In the genomic region with DNA sequence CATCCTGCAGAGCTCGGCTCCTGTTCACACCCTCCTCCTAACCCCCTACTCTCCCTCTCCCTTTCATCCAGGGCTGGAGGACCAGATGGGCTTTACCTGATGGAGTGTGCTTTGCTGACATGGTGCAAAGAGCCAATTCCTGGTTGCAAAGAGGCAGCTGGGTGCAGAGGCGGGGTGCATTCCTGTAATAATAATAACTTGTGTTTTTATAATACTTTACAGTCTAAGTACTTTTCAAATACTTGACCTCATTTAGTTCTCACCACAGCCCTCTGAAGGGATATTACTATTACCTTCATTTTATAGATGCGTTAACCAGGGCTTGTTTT, we compare ENCODE assay signal across 1 cellular context.
TF ChIP-seq lines count a peak whose summit lies in the region.

No MANE protein-coding gene starts in this region.

TF ChIP-seq in WTC11, 78 proteins besides CTCF, POLR2A, EP300 and RAD21 (continued from another document):
- TF ChIP-seq TEAD4 (CRISPR knock-in tag; IDR thresholded peaks at IDR 0.05): no peak
- TF ChIP-seq NR3C1 (CRISPR knock-in tag; conservative IDR thresholded peaks at IDR 0.05; ENCODE audit: low read depth): no peak
- no peak for TF ChIP-seq ELF4 (CRISPR knock-in tag; IDR thresholded peaks at IDR 0.05; ENCODE audit: low read depth)
- TF ChIP-seq SMAD4 (CRISPR knock-in tag; IDR thresholded peaks at IDR 0.05): no peak
- no peak for TF ChIP-seq ZNF121 (CRISPR knock-in tag; IDR thresholded peaks at IDR 0.05)
- TF ChIP-seq E2F1 (CRISPR knock-in tag; IDR thresholded peaks at IDR 0.05): no peak
- TF ChIP-seq ZNF423 (CRISPR knock-in tag; IDR thresholded peaks at IDR 0.05): no peak
- no peak for TF ChIP-seq JUN (CRISPR knock-in tag; IDR thresholded peaks at IDR 0.05)
- TF ChIP-seq, protein P1, sequence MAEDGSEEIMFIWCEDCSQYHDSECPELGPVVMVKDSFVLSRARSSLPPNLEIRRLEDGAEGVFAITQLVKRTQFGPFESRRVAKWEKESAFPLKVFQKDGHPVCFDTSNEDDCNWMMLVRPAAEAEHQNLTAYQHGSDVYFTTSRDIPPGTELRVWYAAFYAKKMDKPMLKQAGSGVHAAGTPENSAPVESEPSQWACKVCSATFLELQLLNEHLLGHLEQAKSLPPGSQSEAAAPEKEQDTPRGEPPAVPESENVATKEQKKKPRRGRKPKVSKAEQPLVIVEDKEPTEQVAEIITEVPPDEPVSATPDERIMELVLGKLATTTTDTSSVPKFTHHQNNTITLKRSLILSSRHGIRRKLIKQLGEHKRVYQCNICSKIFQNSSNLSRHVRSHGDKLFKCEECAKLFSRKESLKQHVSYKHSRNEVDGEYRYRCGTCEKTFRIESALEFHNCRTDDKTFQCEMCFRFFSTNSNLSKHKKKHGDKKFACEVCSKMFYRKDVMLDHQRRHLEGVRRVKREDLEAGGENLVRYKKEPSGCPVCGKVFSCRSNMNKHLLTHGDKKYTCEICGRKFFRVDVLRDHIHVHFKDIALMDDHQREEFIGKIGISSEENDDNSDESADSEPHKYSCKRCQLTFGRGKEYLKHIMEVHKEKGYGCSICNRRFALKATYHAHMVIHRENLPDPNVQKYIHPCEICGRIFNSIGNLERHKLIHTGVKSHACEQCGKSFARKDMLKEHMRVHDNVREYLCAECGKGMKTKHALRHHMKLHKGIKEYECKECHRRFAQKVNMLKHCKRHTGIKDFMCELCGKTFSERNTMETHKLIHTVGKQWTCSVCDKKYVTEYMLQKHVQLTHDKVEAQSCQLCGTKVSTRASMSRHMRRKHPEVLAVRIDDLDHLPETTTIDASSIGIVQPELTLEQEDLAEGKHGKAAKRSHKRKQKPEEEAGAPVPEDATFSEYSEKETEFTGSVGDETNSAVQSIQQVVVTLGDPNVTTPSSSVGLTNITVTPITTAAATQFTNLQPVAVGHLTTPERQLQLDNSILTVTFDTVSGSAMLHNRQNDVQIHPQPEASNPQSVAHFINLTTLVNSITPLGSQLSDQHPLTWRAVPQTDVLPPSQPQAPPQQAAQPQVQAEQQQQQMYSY (CRISPR knock-in tag; IDR thresholded peaks at IDR 0.05): no peak
- TF ChIP-seq, protein P2, sequence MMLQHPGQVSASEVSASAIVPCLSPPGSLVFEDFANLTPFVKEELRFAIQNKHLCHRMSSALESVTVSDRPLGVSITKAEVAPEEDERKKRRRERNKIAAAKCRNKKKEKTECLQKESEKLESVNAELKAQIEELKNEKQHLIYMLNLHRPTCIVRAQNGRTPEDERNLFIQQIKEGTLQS (CRISPR knock-in tag; conservative IDR thresholded peaks at IDR 0.05): no peak
- TF ChIP-seq ESRRA (CRISPR knock-in tag; IDR thresholded peaks at IDR 0.05; ENCODE audit: borderline replicate concordance): no peak
- no peak for TF ChIP-seq MLX (CRISPR knock-in tag; IDR thresholded peaks at IDR 0.05)
- TF ChIP-seq AFF4 (CRISPR knock-in tag; IDR thresholded peaks at IDR 0.05; ENCODE audit: borderline replicate concordance): no peak
- no peak for TF ChIP-seq CREB1 (CRISPR knock-in tag; IDR thresholded peaks at IDR 0.05)
- no peak for TF ChIP-seq CDX4 (CRISPR knock-in tag; IDR thresholded peaks at IDR 0.05; ENCODE audit: borderline replicate concordance)
TF ChIP-seq in WTC11: peak in this region for 0.
